1 cellular context compared by ENCODE assay signal in the genomic region with DNA sequence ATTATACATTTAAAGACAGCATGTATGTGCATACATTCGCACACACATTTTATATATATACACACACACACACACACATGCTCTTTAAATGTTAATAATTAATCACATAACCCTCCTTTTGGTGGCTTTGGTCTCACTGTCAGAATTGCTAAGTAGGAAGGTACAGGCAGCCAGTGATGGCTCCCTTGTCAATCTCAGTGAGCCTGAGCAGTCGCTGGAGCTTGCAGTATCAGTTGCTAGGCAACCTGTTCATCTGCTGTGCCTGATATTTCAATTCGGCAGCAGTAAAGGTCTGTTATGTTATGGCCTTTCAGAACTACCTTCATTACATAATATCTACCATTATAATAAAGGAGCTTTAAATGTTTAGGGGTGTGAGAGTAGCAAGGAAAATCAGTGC.
TF ChIP-seq lines count a peak whose summit lies in the region.

No MANE protein-coding gene starts in this region.

TF ChIP-seq in GM23338, 12 proteins besides CTCF, POLR2A, EP300 and RAD21 (continued from another document):
- TF ChIP-seq EZH2phosphoT487 (IDR thresholded peaks at IDR 0.05; ENCODE audit: unreplicated experiment) (no peak), JUNB (IDR thresholded peaks at IDR 0.05; ENCODE audit: unreplicated experiment) (no peak)
